11 cellular contexts compared by ENCODE assay signal in genomic region chr3:171480526-171480925, GRCh38. TPM values are rescaled to one million over a fixed set of nuclear protein-coding genes. Genes with fewer than 3 reads are reported as not detected.
DNase-seq lines count a peak whose midpoint lies in the region; ATAC-seq and TF ChIP-seq lines count a peak whose summit lies in the region.
"Had no signal": no experiment of that assay in that cellular context is flagged by ENCODE, and none has a peak within 500 bp of the region (broad histone marks: within the 10 kb centered on the region; RNA-seq: fewer than 3 reads in every experiment).

No MANE protein-coding gene starts in this region.

- intact Hi-C loops in OCI-LY7 (cut with micrococcal nuclease; ENCODE audit: unreplicated experiment): no loop called here

- H2BK12ac ChIP-seq in neuronal stem cell (ENCODE audit: low read length): no peak overlapping the region

- no peaks in the 10 kb centered on the region for H4K20me1 ChIP-seq in OCI-LY7 (ENCODE audit: insufficient read depth, low read length)

- POLR2A ChIA-PET in activated CD4-positive, alpha-beta T cell treated with anti-CD3 and anti-CD28 coated beads, Interleukin-2, amount 10 ng/mL, durations not matched to agents 7 days and 5 days (lab: Charles Lee): no interaction called here
- POLR2A ChIA-PET in OCI-LY7 (lab: Charles Lee): no interaction called here

- H3K4ac ChIP-seq in neuronal stem cell (ENCODE audit: low read length): no peak overlapping the region

- no peak overlapping the region for H4K91ac ChIP-seq in neuronal stem cell (ENCODE audit: low read depth, low read length, poor library complexity)

- no peaks in the 10 kb centered on the region for H3K9me3 ChIP-seq in neuronal stem cell (replicated peaks in 1 of 2; ENCODE audit: control insufficient read depth in 2 of 2, insufficient read depth in 1 of 2, low read depth in 1 of 2, low read length in 2 of 2)
- no peaks in the 10 kb centered on the region for H3K9me3 ChIP-seq in OCI-LY7 (ENCODE audit: low read length)
- H3K9me3 ChIP-seq: upper lobe of left lung had no signal

- H3K18ac ChIP-seq in neuronal stem cell (ENCODE audit: low read length): no peak overlapping the region

- no CpG with 5 or more reads among the region's 1 CpG for WGBS in neuronal stem cell (ENCODE audit: extremely low coverage in 2 of 2, insufficient read length in 2 of 2, insufficient replicate concordance in 1 of 2), 2 donors

- ATAC-seq in HG02610 (IDR thresholded peaks at IDR 0.05; ENCODE audit: unreplicated experiment): peak; percentile 89

- no peaks in the 10 kb centered on the region for H3K79me1 ChIP-seq in neuronal stem cell (ENCODE audit: low read depth, low read length)

- CTCF ChIA-PET in activated CD4-positive, alpha-beta T cell treated with anti-CD3 and anti-CD28 coated beads, Interleukin-2, amount 10 ng/mL, durations not matched to agents 7 days and 5 days (lab: Charles Lee): no interaction called here
- CTCF ChIA-PET in OCI-LY7 (lab: Charles Lee; ENCODE audit: unreplicated experiment): no interaction called here

- H3K4me3 Mint-ChIP-seq in activated CD4-positive, alpha-beta T cell treated with anti-CD3 and anti-CD28 coated beads, Interleukin-2, amount 10 ng/mL, durations not matched to agents 7 days and 5 days: peak overlapping the region; percentile 13

- H3K9me3 Mint-ChIP-seq in activated CD4-positive, alpha-beta T cell treated with anti-CD3 and anti-CD28 coated beads, Interleukin-2, amount 10 ng/mL, durations not matched to agents 7 days and 5 days: no peaks in the 10 kb centered on the region

- H3K36me3 ChIP-seq in neuronal stem cell (replicated peaks in 1 of 2; ENCODE audit: control insufficient read depth in 2 of 2, insufficient read depth in 2 of 2, low read length in 2 of 2) (no peaks in the 10 kb centered on the region), OCI-LY7 (ENCODE audit: insufficient read depth, low read length) (no peaks in the 10 kb centered on the region)
- H3K36me3 ChIP-seq: upper lobe of left lung had no signal

- no peaks in the 10 kb centered on the region for H3K9me2 ChIP-seq in OCI-LY7 (ENCODE audit: insufficient read depth, low read length)

- H2BK120ac ChIP-seq in neuronal stem cell (ENCODE audit: low read depth, low read length): no peak overlapping the region

- H3K4me2 ChIP-seq in neuronal stem cell (ENCODE audit: insufficient read depth, low read length, poor library complexity, severe bottlenecking): no peak overlapping the region
- H3K4me2 ChIP-seq in OCI-LY7 (ENCODE audit: low read length): no peak overlapping the region

- H3K27me3 ChIP-seq in neuronal stem cell (ENCODE audit: control insufficient read depth in 3 of 3, insufficient read depth in 3 of 3, low read depth in 1 of 3, low read length in 3 of 3): no peaks in the 10 kb centered on the region
- H3K27me3 ChIP-seq: upper lobe of left lung had no signal

- TF ChIP-seq CTCF in OCI-LY7 (conservative IDR thresholded peaks at IDR 0.05; ENCODE audit: low read length): no peak

- H3K27ac ChIP-seq in neuronal stem cell (replicated peaks; ENCODE audit: low read length): no peak overlapping the region
- H3K27ac ChIP-seq in OCI-LY7 (ENCODE audit: low read depth, low read length, poor library complexity, severe bottlenecking): no peak overlapping the region
- H3K27ac ChIP-seq: upper lobe of left lung had no signal

- H3K4me1 Mint-ChIP-seq in activated CD4-positive, alpha-beta T cell treated with anti-CD3 and anti-CD28 coated beads, Interleukin-2, amount 10 ng/mL, durations not matched to agents 7 days and 5 days: peaks cover 18% of the 10 kb centered on the region

- no TSS peak for BruUV-seq in OCI-LY7 (replicated peaks; lab: Mats Ljungman, UMichigan)

- H3K27ac Mint-ChIP-seq in activated CD4-positive, alpha-beta T cell treated with anti-CD3 and anti-CD28 coated beads, Interleukin-2, amount 10 ng/mL, durations not matched to agents 7 days and 5 days: peak overlapping the region; percentile 87

- H2AK5ac ChIP-seq in neuronal stem cell (ENCODE audit: low read depth, low read length): no peak overlapping the region

- H3K4me1 ChIP-seq in neuronal stem cell (ENCODE audit: control insufficient read depth in 2 of 2, insufficient read depth in 1 of 2, low read depth in 1 of 2, low read length in 2 of 2): no peaks in the 10 kb centered on the region
- H3K4me1 ChIP-seq in OCI-LY7 (ENCODE audit: insufficient read depth, low read length, poor library complexity, severe bottlenecking): no peaks in the 10 kb centered on the region
- H3K4me1 ChIP-seq: upper lobe of left lung had no signal

- no peak overlapping the region for H3K4me3 ChIP-seq in neuronal stem cell (ENCODE audit: low read length in 2 of 2)
- no peak overlapping the region for H3K4me3 ChIP-seq in OCI-LY7 (ENCODE audit: low read depth, low read length, poor library complexity, severe bottlenecking)
- H3K4me3 ChIP-seq: upper lobe of left lung had no signal

- H3K23ac ChIP-seq in neuronal stem cell (ENCODE audit: low read depth, low read length, poor library complexity): no peak overlapping the region

- DNase-seq in activated CD4-positive, alpha-beta T cell treated with anti-CD3 and anti-CD28 coated beads, Interleukin-2, amount 10 ng/mL, durations not matched to agents 7 days and 5 days: peak; percentile 42
- DNase-seq in activated CD4-positive, alpha-beta T cell treated with anti-CD3 and anti-CD28 coated beads for 48 hours: no peak
- DNase-seq in M059J (ENCODE audit: low read depth) (peak; percentile 33), neuronal stem cell (ENCODE audit: low spot score) (no peak), D341Med (ENCODE audit: low spot score) (no peak), OCI-LY7 (ENCODE audit: low spot score) (no peak), anterior cingulate cortex (lab: John Stamatoyannopoulos, UW) (no peak)
- DNase-seq: Kasumi-1, midbrain, upper lobe of left lung had no signal

- no peaks in the 10 kb centered on the region for H3K79me2 ChIP-seq in OCI-LY7 (ENCODE audit: insufficient read depth, low read depth, low read length)

- no peak overlapping the region for H3K9ac ChIP-seq in neuronal stem cell (ENCODE audit: low read depth, low read length, poor library complexity)

- no peak overlapping the region for H3K14ac ChIP-seq in neuronal stem cell (ENCODE audit: low read length)

- H2AFZ ChIP-seq in neuronal stem cell (ENCODE audit: low read length): peak overlapping the region; percentile 1
- no peak overlapping the region for H2AFZ ChIP-seq in OCI-LY7 (ENCODE audit: low read length)

- no peaks in the 10 kb centered on the region for H3K27me3 Mint-ChIP-seq in activated CD4-positive, alpha-beta T cell treated with anti-CD3 and anti-CD28 coated beads, Interleukin-2, amount 10 ng/mL, durations not matched to agents 7 days and 5 days

- H2BK5ac ChIP-seq in neuronal stem cell (ENCODE audit: low read length): no peak overlapping the region

- no peak overlapping the region for H4K8ac ChIP-seq in neuronal stem cell (ENCODE audit: low read depth, low read length)

- no peak overlapping the region for H2BK15ac ChIP-seq in neuronal stem cell (ENCODE audit: low read length)

- peaks cover 2% of the 10 kb centered on the region for H3K36me3 Mint-ChIP-seq in activated CD4-positive, alpha-beta T cell treated with anti-CD3 and anti-CD28 coated beads, Interleukin-2, amount 10 ng/mL, durations not matched to agents 7 days and 5 days (ENCODE audit: low read depth)

RNA-seq across cellular contexts. Expression of gene TNIK, which starts 20.3 kb away (rescaled TPM):
- total RNA-seq in activated CD4-positive, alpha-beta T cell treated with anti-CD3 and anti-CD28 coated beads, Interleukin-2, amount 10 ng/mL, durations not matched to agents 7 days and 5 days: 10 to 100 TPM; 55.2 to 56.9 TPM
- total RNA-seq in M059J (2014; rRNA removed; shearing (Covaris generic)): 12.7 and 26.3 TPM in 2 replicates
- 3.5 TPM for polyA plus RNA-seq in neuronal stem cell (2013, experiment 1 of 2)
- 3.1 TPM for polyA plus RNA-seq in neuronal stem cell (2013, experiment 2 of 2)
- not detected in 2 replicates for total RNA-seq in OCI-LY7 (2014; rRNA removed; shearing (Covaris generic))
- not detected in 2 replicates for total RNA-seq in OCI-LY7 (2022)

Comparison
In these comparisons a context has a peak if more than half of its experiments do, and no peak if none do; other contexts are left out.
1. DNase-seq: peak in activated CD4-positive, alpha-beta T cell treated with anti-CD3 and anti-CD28 coated beads, Interleukin-2, amount 10 ng/mL, durations not matched to agents 7 days and 5 days (single experiment) and M059J (single experiment); none in activated CD4-positive, alpha-beta T cell treated with anti-CD3 and anti-CD28 coated beads for 48 hours (single experiment), neuronal stem cell (single experiment), D341Med (single experiment), OCI-LY7 (single experiment) and anterior cingulate cortex (0 of 58).
2. RNA of gene TNIK, which starts 20.3 kb away (total RNA-seq): 55.2 to 56.9 TPM in activated CD4-positive, alpha-beta T cell treated with anti-CD3 and anti-CD28 coated beads, Interleukin-2, amount 10 ng/mL, durations not matched to agents 7 days and 5 days and 12.7 to 26.3 TPM in M059J; not detected in OCI-LY7; every median in the first group is over 10 times any median in the second.